ENCODE assay signal across 25 cellular contexts in the genomic region with DNA sequence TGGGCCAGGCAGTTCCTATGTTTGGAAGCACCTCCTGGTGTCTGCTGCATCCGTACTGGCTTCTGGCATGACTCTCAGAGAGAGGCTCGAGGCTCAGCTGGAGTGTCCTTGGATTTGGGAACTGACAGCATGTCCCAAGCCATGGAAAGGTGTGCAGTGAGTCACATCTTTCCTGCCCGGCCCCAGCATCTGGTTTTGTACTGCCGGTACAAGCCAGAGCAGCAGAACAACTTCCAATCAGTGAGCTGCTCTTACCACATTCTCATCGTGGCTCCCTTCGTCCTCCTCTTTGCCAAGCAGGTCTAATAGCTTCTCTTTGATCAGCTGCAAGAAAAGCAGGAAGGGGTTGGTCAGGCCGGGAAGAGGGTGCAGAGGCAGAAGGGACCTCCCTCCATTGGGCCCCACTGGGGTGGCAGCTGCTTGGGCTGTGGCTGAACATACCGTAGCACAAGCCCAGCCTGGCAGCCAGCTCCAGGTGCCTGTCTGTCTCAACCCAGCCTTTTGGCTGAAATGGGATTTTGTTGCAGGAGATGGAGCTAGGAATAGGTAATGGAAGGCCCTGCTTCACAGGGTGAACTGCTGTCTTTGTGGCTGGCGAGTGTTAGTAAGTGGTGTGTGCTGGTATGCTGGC. TPM values are rescaled to one million over a fixed set of nuclear protein-coding genes. Genes with fewer than 3 reads are reported as not detected.
A peak's percentile ranks its signal among the peaks of the same experiment; 100 is the strongest.
DNase-seq lines count a peak whose midpoint lies in the region; FAIRE-seq and TF ChIP-seq lines count a peak whose summit lies in the region.
"Had no signal": no experiment of that assay in that cellular context is flagged by ENCODE, and none has a peak within 500 bp of the region (broad histone marks: within the 10 kb centered on the region; RNA-seq: fewer than 3 reads in every experiment).

No MANE protein-coding gene starts in this region.

- H3K27me3 ChIP-seq in mammary epithelial cell (ENCODE audit: insufficient read depth, low read length) = no peaks in the 10 kb centered on the region
- H3K27me3 ChIP-seq in keratinocyte (ENCODE audit: control insufficient read depth, extremely low read depth, insufficient read depth, low read length) = peaks cover 14% of the 10 kb centered on the region
- no peaks in the 10 kb centered on the region for H3K27me3 ChIP-seq in CD8-positive, alpha-beta memory T cell (ENCODE audit: insufficient read depth, low read length, poor library complexity, severe bottlenecking)

- no peaks in the 10 kb centered on the region for H3K36me3 ChIP-seq in mammary epithelial cell (ENCODE audit: insufficient read depth, low read length)
- H3K36me3 ChIP-seq in keratinocyte (ENCODE audit: control insufficient read depth in 2 of 2, extremely low read depth in 1 of 2, insufficient read depth in 2 of 2, low read length in 2 of 2) = no peaks in the 10 kb centered on the region
- no peaks in the 10 kb centered on the region for H3K36me3 ChIP-seq in CD8-positive, alpha-beta memory T cell (ENCODE audit: insufficient read depth, low read length)

- H3K27ac ChIP-seq in mammary epithelial cell (ENCODE audit: insufficient read depth, low read depth, low read length) (no peak overlapping the region), keratinocyte (ENCODE audit: control insufficient read depth, insufficient read depth, low read length) (no peak overlapping the region)
- no peak overlapping the region for H3K27ac ChIP-seq in CD8-positive, alpha-beta memory T cell (ENCODE audit: low read depth, low read length)
- H3K27ac ChIP-seq: 22Rv1, PC-9 had no signal

- BruUV-seq in mammary epithelial cell (replicated peaks; lab: Mats Ljungman, UMichigan) = no TSS peak

- H3K4me3 Mint-ChIP-seq in CD8-positive, alpha-beta memory T cell = no peak overlapping the region
- H3K4me3 Mint-ChIP-seq: CD8-positive, alpha-beta T cell had no signal

- H3K9me3 ChIP-seq in mammary epithelial cell (replicated peaks; ENCODE audit: insufficient read depth, low read length) (no peaks in the 10 kb centered on the region), keratinocyte (ENCODE audit: control insufficient read depth, low read depth, low read length) (no peaks in the 10 kb centered on the region)
- no peaks in the 10 kb centered on the region for H3K9me3 ChIP-seq in CD8-positive, alpha-beta memory T cell (ENCODE audit: low read length)

- no peak for TF ChIP-seq CTCF in mammary epithelial cell (conservative IDR thresholded peaks at IDR 0.05 in 1 of 2, IDR thresholded peaks at IDR 0.05 in 1 of 2; ENCODE audit: extremely low read depth in 1 of 2, insufficient read depth in 1 of 2, low read depth in 1 of 2, low read length in 2 of 2)
- TF ChIP-seq CTCF in keratinocyte (optimal IDR thresholded peaks at IDR 0.05 in 1 of 3, IDR thresholded peaks at IDR 0.05 in 1 of 3, conservative IDR thresholded peaks at IDR 0.05 in 1 of 3; ENCODE audit: extremely low read depth in 1 of 3, insufficient read depth in 2 of 3, low read length in 3 of 3) = no peak

- H3K9ac ChIP-seq in mammary epithelial cell (ENCODE audit: insufficient read depth, low read length) = no peak overlapping the region
- H3K9ac ChIP-seq in keratinocyte (ENCODE audit: control insufficient read depth, extremely low read depth, insufficient read depth, low read length) = no peak overlapping the region

- H4K20me1 ChIP-seq in mammary epithelial cell (ENCODE audit: insufficient read depth, low read length) (no peaks in the 10 kb centered on the region), keratinocyte (ENCODE audit: control insufficient read depth, extremely low read depth, insufficient read depth, low read length) (no peaks in the 10 kb centered on the region)

- H3K4me2 ChIP-seq in mammary epithelial cell (ENCODE audit: insufficient read depth, low read depth, low read length) (peak overlapping the region; percentile 12), keratinocyte (ENCODE audit: control insufficient read depth, extremely low read depth, insufficient read depth, low read depth, low read length) (no peak overlapping the region)
- H3K4me2 ChIP-seq: PC-9 had no signal

- dilution Hi-C loops in mammary epithelial cell (cut with HindIII; ENCODE audit: low sequenced_read_pairs) (no loop called here), keratinocyte (cut with MboI; ENCODE audit: extremely low pct_ligation_motif_present, low sequenced_read_pairs) (no loop called here)

- POLR2A ChIA-PET in CD8-positive, alpha-beta memory T cell (lab: Charles Lee) = no interaction called here

- peaks cover 3 to 38% of the 10 kb centered on the region in 2 donors for H3K27me3 Mint-ChIP-seq in CD8-positive, alpha-beta memory T cell

- CTCF ChIA-PET in mammary epithelial cell (lab: Charles Lee; ENCODE audit: low non-redundant PET) = no interaction called here
- CTCF ChIA-PET in CD8-positive, alpha-beta memory T cell (lab: Charles Lee) = interaction anchor here (1.3 kb wide), 1 partner anchor 17 kb away, joined by 5 read pairs; no protein-coding TSS in a partner anchor

- in situ Hi-C loops in mammary epithelial cell (cut with MboI; ENCODE audit: low sequenced_read_pairs in 2 of 2) = no loop called here

- no peaks in the 10 kb centered on the region for H3K36me3 Mint-ChIP-seq in CD8-positive, alpha-beta memory T cell
- H3K36me3 Mint-ChIP-seq: CD8-positive, alpha-beta T cell had no signal

- no peaks in the 10 kb centered on the region for H3K9me1 ChIP-seq in keratinocyte (ENCODE audit: control insufficient read depth, extremely low read depth, insufficient read depth, low read length)

- H3K27ac Mint-ChIP-seq in CD8-positive, alpha-beta memory T cell = no peak overlapping the region
- H3K27ac Mint-ChIP-seq: CD8-positive, alpha-beta T cell had no signal

- no peaks in the 10 kb centered on the region for H3K9me3 Mint-ChIP-seq in CD8-positive, alpha-beta memory T cell
- H3K9me3 Mint-ChIP-seq: CD8-positive, alpha-beta T cell had no signal

- no peaks in the 10 kb centered on the region for H3K4me1 Mint-ChIP-seq in CD8-positive, alpha-beta memory T cell

- intact Hi-C loops in mammary epithelial cell (cut with micrococcal nuclease) = no loop called here

- no peaks in the 10 kb centered on the region for H3K79me2 ChIP-seq in mammary epithelial cell (ENCODE audit: insufficient read depth, low read length)
- H3K79me2 ChIP-seq in keratinocyte (ENCODE audit: control insufficient read depth, insufficient read depth, low read length) = no peaks in the 10 kb centered on the region

- H3K4me1 ChIP-seq in mammary epithelial cell (ENCODE audit: insufficient read depth, low read length) = peaks cover 47% of the 10 kb centered on the region
- H3K4me1 ChIP-seq in keratinocyte (ENCODE audit: control insufficient read depth, extremely low read depth, insufficient read depth, low read length) = peaks cover 17% of the 10 kb centered on the region
- no peaks in the 10 kb centered on the region for H3K4me1 ChIP-seq in CD8-positive, alpha-beta memory T cell (ENCODE audit: insufficient read depth, low read length)

- FAIRE-seq in keratinocyte (lab: Jason Lieb, UNC) = peak; percentile 71
- FAIRE-seq: K562 had no signal

- peak overlapping the region; percentile 38 for H2AFZ ChIP-seq in mammary epithelial cell (ENCODE audit: low read depth, low read length)
- peak overlapping the region; percentile 38 for H2AFZ ChIP-seq in keratinocyte (ENCODE audit: control insufficient read depth, low read length)
- H2AFZ ChIP-seq: PC-9 had no signal

- H3K4me3 ChIP-seq in mammary epithelial cell (replicated peaks in 1 of 3; ENCODE audit: insufficient read depth in 1 of 3, low read depth in 2 of 3, low read length in 3 of 3) = no peak overlapping the region
- no peak overlapping the region for H3K4me3 ChIP-seq in keratinocyte (ENCODE audit: control insufficient read depth in 2 of 3, extremely low read depth in 1 of 3, insufficient read depth in 2 of 3, low read depth in 1 of 3, low read length in 3 of 3)
- H3K4me3 ChIP-seq in CD8-positive, alpha-beta memory T cell (ENCODE audit: low read length) = no peak overlapping the region
- H3K4me3 ChIP-seq: K562, PC-9 had no signal

- DNase-seq in DMS 273 (lab: John Stamatoyannopoulos, UW; ENCODE audit: unreplicated experiment) = peak; percentile 26
- DNase-seq in DMS 273 treated with DMSO at 0.1 percent for 48 hours (lab: John Stamatoyannopoulos, UW) = no peak
- DNase-seq in mammary epithelial cell = peak; percentile 65
- no peak for DNase-seq in keratinocyte (ENCODE audit: low read depth, low spot score)
- DNase-seq in pons (ENCODE audit: low spot score) = peak; percentile 3
- DNase-seq in NCI-H526 treated with DMSO at 0.1 percent for 48 hours (lab: John Stamatoyannopoulos, UW) = no peak
- DNase-seq in CD8-positive, alpha-beta memory T cell = no peak
- DNase-seq in NCI-H446 (lab: John Stamatoyannopoulos, UW) = no peak
- DNase-seq: ACHN; C1 segment of cervical spinal cord; Calu3; CD8-positive, alpha-beta T cell; EL; GF-D8; MM.1S; NCI-H1048; NCI-H1417 treated with DMSO at 0.1 percent for 48 hours; NCI-H187; NCI-H510A; NCI-H748 treated with DMSO at 0.1 percent for 48 hours; PC-9; RPMI8226 had no signal

- 47% methylated on average over 7 of the region's 9 CpGs for WGBS in mammary epithelial cell (ENCODE audit: low coverage, missing lambda C conversion rate)

RNA-seq across cellular contexts. Expression of a gene that starts 24.2 kb away (rescaled TPM):
- total RNA-seq in mammary epithelial cell = not detected
- polyA plus RNA-seq in mammary epithelial cell (0.27 TPM), keratinocyte (not detected in 3 replicates)
- polyA minus RNA-seq in mammary epithelial cell (not detected), keratinocyte (not detected in 3 replicates)
- polyA plus RNA-seq in keratinocyte (2011; ENCODE audit: low read depth) = not detected
- polyA plus RNA-seq in keratinocyte (2011; cell fraction: cytosol; rRNA removed) = not detected in 2 replicates
- polyA plus RNA-seq in keratinocyte (2011; cell fraction: nucleus; rRNA removed) = not detected in 2 replicates
- polyA plus RNA-seq in keratinocyte (2012; ENCODE audit: low replicate concordance) = not detected in 2 replicates
- polyA minus RNA-seq in keratinocyte (2011; cell fraction: cytosol; rRNA and poly(A)+ RNA removed) = not detected
- polyA minus RNA-seq in keratinocyte (2011; cell fraction: nucleus; rRNA and poly(A)+ RNA removed) = not detected in 2 replicates
- total RNA-seq in CD8-positive, alpha-beta memory T cell = not detected
- not detected for polyA plus RNA-seq in CD8-positive, alpha-beta memory T cell
- total RNA-seq: Calu3; CD8-positive, alpha-beta T cell; H4; K562; PC-9 had no signal

Comparison
In these comparisons a context has a peak if more than half of its experiments do, and no peak if none do; other contexts are left out.
1. DNase-seq: peak in DMS 273 (single experiment), mammary epithelial cell (single experiment) and pons (single experiment); none in DMS 273 treated with DMSO at 0.1 percent for 48 hours (single experiment), keratinocyte (single experiment), NCI-H526 treated with DMSO at 0.1 percent for 48 hours (single experiment), CD8-positive, alpha-beta memory T cell (0 of 5) and NCI-H446 (0 of 2).